Comparison of ENCODE assay signal across 19 cellular contexts in genomic region chr7:135755351-135755753, GRCh38. TPM values are rescaled to one million over a fixed set of nuclear protein-coding genes. Genes with fewer than 3 reads are reported as not detected.
DNase-seq lines count a peak whose midpoint lies in the region; TF ChIP-seq lines count a peak whose summit lies in the region.
"Had no signal": no experiment of that assay in that cellular context is flagged by ENCODE, and none has a peak within 500 bp of the region (broad histone marks: within the 10 kb centered on the region; RNA-seq: fewer than 3 reads in every experiment).

No MANE protein-coding gene starts in this region.

- WGBS in trophoblast cell (ENCODE audit: extremely low coverage, insufficient coverage, insufficient read length): no CpG with 5 or more reads among the region's 11 CpGs
- WGBS in SK-N-SH (ENCODE audit: low lambda C conversion rate): 86% methylated on average over 11 of the region's 11 CpGs

- TF ChIP-seq RAD21 in SK-N-SH (IDR thresholded peaks at IDR 0.05; ENCODE audit: low read length): no peak

- H4K12ac ChIP-seq in trophoblast cell (ENCODE audit: low read depth, low read length): no peak overlapping the region

- H3K27ac ChIP-seq in coronary artery (no peak overlapping the region), trophoblast cell (ENCODE audit: low read depth, low read length) (no peak overlapping the region), brain microvascular endothelial cell (no peak overlapping the region), SK-N-SH (ENCODE audit: low read depth in 2 of 2, low read length in 1 of 2) (no peak overlapping the region)
- H3K27ac ChIP-seq: WERI-Rb-1 had no signal

- H3K18ac ChIP-seq in trophoblast cell (ENCODE audit: low read length): peak overlapping the region; percentile 37

- H3K4ac ChIP-seq in trophoblast cell (ENCODE audit: low read depth, low read length): no peak overlapping the region

- no peak overlapping the region for H3K23ac ChIP-seq in trophoblast cell (ENCODE audit: low read length)

- H2BK5ac ChIP-seq in trophoblast cell (ENCODE audit: low read depth, low read length, poor library complexity): no peak overlapping the region

- CTCF ChIA-PET in SK-N-SH (lab: Yijun Ruan, JAX): interaction anchor here (0.6 to 1.0 kb wide), 2 partner anchors 110 to 814 kb away, joined by 3 to 4 read pairs; no protein-coding TSS in a partner anchor

- TF ChIP-seq EP300 in SK-N-SH (IDR thresholded peaks at IDR 0.05; ENCODE audit: borderline replicate concordance in 1 of 2, low read depth in 1 of 2, low read length in 1 of 2): no peak

- peak overlapping the region; percentile 79 for H2AK5ac ChIP-seq in trophoblast cell (ENCODE audit: low read length)

- peak; percentile 38 for DNase-seq in MG63
- DNase-seq in NCI-H2081 treated with DMSO at 0.1 percent for 48 hours (lab: John Stamatoyannopoulos, UW): peak; percentile 91
- DNase-seq in coronary artery (ENCODE audit: low spot score): peak; percentile 52
- no peak for DNase-seq in trophoblast cell
- no peak for DNase-seq in activated CD4-positive, CD25-positive, alpha-beta regulatory T cell (lab: John Stamatoyannopoulos, UW)
- no peak for DNase-seq in brain microvascular endothelial cell
- no peak for DNase-seq in DMS 273 treated with DMSO at 0.1 percent for 48 hours (lab: John Stamatoyannopoulos, UW)
- DNase-seq in SK-N-SH: no peak
- DNase-seq: activated CD4-positive, alpha-beta memory T cell treated with anti-CD3 and anti-CD28 coated beads, Interleukin-2, amount 10 ng/mL, durations not matched to agents 7 days and 5 days; activated naive CD8-positive, alpha-beta T cell treated with anti-CD3 and anti-CD28 coated beads for 36 hours; activated T-cell treated with anti-CD3 and anti-CD28 coated beads, Interleukin-2, amount 50 U/mL, for 72 hours; CD4-positive, alpha-beta T cell; mucosa of descending colon; NCI-H1930; stomach had no signal

- in situ Hi-C loops in brain microvascular endothelial cell (cut with HindIII; ENCODE audit: low pct_ligation_motif_present, low sequenced_read_pairs): no loop called here

- H3K14ac ChIP-seq in trophoblast cell (ENCODE audit: low read length): peak overlapping the region; percentile 46

- H4K20me1 ChIP-seq in SK-N-SH (ENCODE audit: insufficient read depth): no peaks in the 10 kb centered on the region

- H4K8ac ChIP-seq in trophoblast cell (ENCODE audit: low read depth, low read length): peak overlapping the region; percentile 24

- H3K9ac ChIP-seq in trophoblast cell (ENCODE audit: low read length) (no peak overlapping the region), SK-N-SH (no peak overlapping the region)

- TF ChIP-seq CTCF in coronary artery (IDR thresholded peaks at IDR 0.05) (no peak), brain microvascular endothelial cell (IDR thresholded peaks at IDR 0.05; ENCODE audit: low read depth, low read length, missing control alignments) (no peak), SK-N-SH (IDR thresholded peaks at IDR 0.05) (no peak)

- H4K91ac ChIP-seq in trophoblast cell (ENCODE audit: low read depth, low read length): peak overlapping the region; percentile 21

- H3K9me2 ChIP-seq in SK-N-SH: no peaks in the 10 kb centered on the region

- POLR2A ChIA-PET in SK-N-SH (lab: Yijun Ruan, JAX): no interaction called here

- H3K9me3 ChIP-seq in MG63 (no peaks in the 10 kb centered on the region), trophoblast cell (ENCODE audit: insufficient read depth, low read depth, low read length) (no peaks in the 10 kb centered on the region), SK-N-SH (no peaks in the 10 kb centered on the region)
- H3K9me3 ChIP-seq: HAP-1, mucosa of descending colon, stomach had no signal

- H3K4me3 ChIP-seq in MG63 (no peak overlapping the region), coronary artery (no peak overlapping the region), trophoblast cell (ENCODE audit: low read depth, low read length) (no peak overlapping the region), brain microvascular endothelial cell (ENCODE audit: low read depth, low read length) (no peak overlapping the region), SK-N-SH (ENCODE audit: low read depth in 2 of 2, low read length in 1 of 2) (no peak overlapping the region)
- H3K4me3 ChIP-seq: HAP-1, mucosa of descending colon, stomach had no signal

- H2AFZ ChIP-seq in trophoblast cell (ENCODE audit: insufficient read depth, low read length, poor library complexity): no peak overlapping the region
- H2AFZ ChIP-seq in SK-N-SH (ENCODE audit: low read depth): no peak overlapping the region

- H3K4me2 ChIP-seq in trophoblast cell (ENCODE audit: low read length): no peak overlapping the region
- no peak overlapping the region for H3K4me2 ChIP-seq in SK-N-SH

- no peaks in the 10 kb centered on the region for H3K27me3 ChIP-seq in MG63
- no peaks in the 10 kb centered on the region for H3K27me3 ChIP-seq in trophoblast cell (ENCODE audit: insufficient read depth, low read length)
- no peaks in the 10 kb centered on the region for H3K27me3 ChIP-seq in brain microvascular endothelial cell (replicated peaks)
- H3K27me3 ChIP-seq in SK-N-SH (ENCODE audit: insufficient read depth): no peaks in the 10 kb centered on the region

- H3K79me2 ChIP-seq in trophoblast cell (ENCODE audit: control insufficient read depth, insufficient read depth, low read length, poor library complexity) (peaks cover 16% of the 10 kb centered on the region), SK-N-SH (ENCODE audit: insufficient read depth) (no peaks in the 10 kb centered on the region)

- peak overlapping the region; percentile 86 for H2BK12ac ChIP-seq in trophoblast cell (ENCODE audit: low read length)

- H3K36me3 ChIP-seq in MG63 (no peaks in the 10 kb centered on the region), trophoblast cell (ENCODE audit: control insufficient read depth in 1 of 2, insufficient read depth in 2 of 2, low read length in 2 of 2) (no peaks in the 10 kb centered on the region), brain microvascular endothelial cell (replicated peaks) (no peaks in the 10 kb centered on the region), SK-N-SH (replicated peaks in 1 of 2; ENCODE audit: control insufficient read depth in 1 of 2, insufficient read depth in 2 of 2, low read length in 1 of 2) (no peaks in the 10 kb centered on the region)
- H3K36me3 ChIP-seq: HAP-1, stomach, WERI-Rb-1 had no signal

- peaks cover 41% of the 10 kb centered on the region for H3K79me1 ChIP-seq in trophoblast cell (ENCODE audit: low read length)

- no peaks in the 10 kb centered on the region for H3F3A ChIP-seq in SK-N-SH (replicated peaks; ENCODE audit: insufficient read depth)

- H3K4me1 ChIP-seq in trophoblast cell (ENCODE audit: control insufficient read depth in 1 of 2, insufficient read depth in 2 of 2, low read length in 2 of 2) (peaks cover 19 to 21% of the 10 kb centered on the region in 2 experiments), SK-N-SH (ENCODE audit: control insufficient read depth in 1 of 2, insufficient read depth in 2 of 2, low read depth in 1 of 2, low read length in 1 of 2) (peaks cover 9 to 10% of the 10 kb centered on the region in 2 experiments; a peak in 2 of 4 replicates)
- H3K4me1 ChIP-seq: HAP-1 had no signal

- H2BK120ac ChIP-seq in trophoblast cell (ENCODE audit: insufficient read depth, low read length, poor library complexity): peak overlapping the region; percentile 64

TF ChIP-seq in SK-N-SH, 30 proteins besides CTCF, POLR2A, EP300 and RAD21:
- TF ChIP-seq ZBTB33 (IDR thresholded peaks at IDR 0.05; ENCODE audit: borderline replicate concordance, low read depth) (no peak), USF2 (IDR thresholded peaks at IDR 0.05; ENCODE audit: borderline replicate concordance, low read depth, low read length) (no peak), POLR2AphosphoS5 (IDR thresholded peaks at IDR 0.05; ENCODE audit: low read depth, low read length) (no peak), RFX5 (IDR thresholded peaks at IDR 0.05; ENCODE audit: low read length) (no peak), MXI1 (IDR thresholded peaks at IDR 0.05; ENCODE audit: low read depth, low read length) (no peak), FOXM1 (IDR thresholded peaks at IDR 0.05; ENCODE audit: low read depth) (no peak), SMC3 (IDR thresholded peaks at IDR 0.05; ENCODE audit: low read depth, low read length) (no peak)

RNA-seq across cellular contexts. Expression of gene FAM180A, which starts 6.7 kb away (rescaled TPM):
- 3.8 and 6.8 TPM in 2 replicates for total RNA-seq in MG63 (2014; rRNA removed; shearing (Covaris generic); ENCODE audit: low replicate concordance)
- 0.18 and 0.21 TPM in 2 replicates for polyA plus RNA-seq in trophoblast cell (2013)
- polyA plus RNA-seq in SK-N-SH (2012; rRNA removed): 0.08 and 0.10 TPM in 2 replicates
- 0.04 and 0.09 TPM in 2 replicates for polyA plus RNA-seq in SK-N-SH (2012; cell fraction: cytosol; rRNA removed)
- 0.08 and 0.12 TPM in 2 replicates for polyA plus RNA-seq in SK-N-SH (2012; cell fraction: nucleus; rRNA removed)
- total RNA-seq: activated CD4-positive, alpha-beta memory T cell treated with anti-CD3 and anti-CD28 coated beads, Interleukin-2, amount 10 ng/mL, durations not matched to agents 7 days and 5 days; activated naive CD8-positive, alpha-beta T cell treated with anti-CD3 and anti-CD28 coated beads for 36 hours; activated T-cell treated with anti-CD3 and anti-CD28 coated beads, Interleukin-2, amount 50 U/mL, for 72 hours; CD4-positive, alpha-beta T cell; Daoy; HT1080 had no signal

RNA-seq across cellular contexts. Expression of gene SLC13A4, which starts 27.4 kb away (rescaled TPM):
- total RNA-seq in MG63 (2014; rRNA removed; shearing (Covaris generic); ENCODE audit: low replicate concordance): 0.05 TPM in 1 of 2 replicates, not detected in the other
- polyA plus RNA-seq in trophoblast cell (2013): 437 and 491 TPM in 2 replicates
- 0.23 and 0.30 TPM in 2 replicates for polyA plus RNA-seq in SK-N-SH (2012; rRNA removed)
- polyA plus RNA-seq in SK-N-SH (2012; cell fraction: cytosol; rRNA removed): 0.12 and 0.28 TPM in 2 replicates
- 0.26 TPM in 2 replicates for polyA plus RNA-seq in SK-N-SH (2012; cell fraction: nucleus; rRNA removed)
- total RNA-seq: activated CD4-positive, alpha-beta memory T cell treated with anti-CD3 and anti-CD28 coated beads, Interleukin-2, amount 10 ng/mL, durations not matched to agents 7 days and 5 days; activated naive CD8-positive, alpha-beta T cell treated with anti-CD3 and anti-CD28 coated beads for 36 hours; activated T-cell treated with anti-CD3 and anti-CD28 coated beads, Interleukin-2, amount 50 U/mL, for 72 hours; CD4-positive, alpha-beta T cell; Daoy; HT1080; mucosa of descending colon; stomach had no signal

Comparison
In these comparisons a context has a peak if more than half of its experiments do, and no peak if none do; other contexts are left out.
1. DNase-seq: peak in MG63 (single experiment), NCI-H2081 treated with DMSO at 0.1 percent for 48 hours (single experiment) and coronary artery (single experiment); none in trophoblast cell (0 of 2), activated CD4-positive, CD25-positive, alpha-beta regulatory T cell (0 of 4), brain microvascular endothelial cell (single experiment), DMS 273 treated with DMSO at 0.1 percent for 48 hours (single experiment) and SK-N-SH (single experiment).